18 cellular contexts compared by ENCODE assay signal in genomic region chr16:28298511-28298878, GRCh38. TPM values are rescaled to one million over a fixed set of nuclear protein-coding genes. Genes with fewer than 3 reads are reported as not detected.
DNase-seq lines count a peak whose midpoint lies in the region; ATAC-seq and TF ChIP-seq lines count a peak whose summit lies in the region.
"Had no signal": no experiment of that assay in that cellular context is flagged by ENCODE, and none has a peak within 500 bp of the region (broad histone marks: within the 10 kb centered on the region; RNA-seq: fewer than 3 reads in every experiment).

No MANE protein-coding gene starts in this region.

- H3K27ac ChIP-seq in CD4-positive, alpha-beta T cell (ENCODE audit: low read depth, low read length): no peak overlapping the region
- H3K27ac ChIP-seq: foreskin keratinocyte, KMS-11, neutrophil, right atrium auricular region had no signal

- no peaks in the 10 kb centered on the region for H3K27me3 Mint-ChIP-seq in CD4-positive, alpha-beta T cell
- H3K27me3 Mint-ChIP-seq: activated naive CD8-positive, alpha-beta T cell treated with anti-CD3 and anti-CD28 coated beads, Interleukin-2, amount 50 U/mL, for 24 hours; activated T-cell treated with anti-CD3 and anti-CD28 coated beads, Interleukin-2, amount 50 U/mL, for 24 hours had no signal

- peak overlapping the region; percentile 78 for H3K27ac Mint-ChIP-seq in CD4-positive, alpha-beta T cell
- H3K27ac Mint-ChIP-seq: activated naive CD8-positive, alpha-beta T cell treated with anti-CD3 and anti-CD28 coated beads, Interleukin-2, amount 50 U/mL, for 24 hours had no signal

- H3K4me3 Mint-ChIP-seq in CD4-positive, alpha-beta T cell: peak overlapping the region; percentile 85
- H3K4me3 Mint-ChIP-seq: activated naive CD8-positive, alpha-beta T cell treated with anti-CD3 and anti-CD28 coated beads, Interleukin-2, amount 50 U/mL, for 24 hours; activated T-cell treated with anti-CD3 and anti-CD28 coated beads, Interleukin-2, amount 50 U/mL, for 24 hours had no signal

- CTCF ChIA-PET in CD4-positive, alpha-beta T cell (lab: Charles Lee): interaction anchor here (2.2 kb wide), 1 partner anchor 21 kb away, joined by 7 read pairs; no protein-coding TSS in a partner anchor

- DNase-seq in CD4-positive, alpha-beta T cell: no peak
- DNase-seq in ELF-1 (ENCODE audit: low read depth, low spot score) (peak; percentile 38), NCI-H82 (lab: John Stamatoyannopoulos, UW) (peak; percentile 74), iPS-NIHi7 (ENCODE audit: extremely low spot score) (peak; percentile 67), NOMO-1 treated with DMSO at 0.1 percent for 48 hours (lab: John Stamatoyannopoulos, UW; ENCODE audit: unreplicated experiment) (no peak), T-helper 9 cell (no peak)
- no peak for DNase-seq in stimulated activated naive CD4-positive, alpha-beta T cell (lab: John Stamatoyannopoulos, UW)
- no peak for DNase-seq in activated CD4-positive, alpha-beta T cell treated with anti-CD3 and anti-CD28 coated beads for 48 hours
- DNase-seq: activated CD4-positive, alpha-beta T cell treated with anti-CD3 and anti-CD28 coated beads for 4 hours; activated naive CD8-positive, alpha-beta T cell treated with anti-CD3 and anti-CD28 coated beads, Interleukin-2, amount 50 U/mL, for 24 hours; activated T-cell treated with anti-CD3 and anti-CD28 coated beads, Interleukin-2, amount 50 U/mL, for 24 hours; caudate nucleus; foreskin keratinocyte; NCI-H1436 treated with DMSO at 0.1 percent for 48 hours had no signal

- H3K36me3 Mint-ChIP-seq in CD4-positive, alpha-beta T cell (ENCODE audit: low read depth): peaks cover 35% of the 10 kb centered on the region

- no peak for TF ChIP-seq CTCF in CD4-positive, alpha-beta T cell (IDR thresholded peaks at IDR 0.05)

- H3K9me3 ChIP-seq in CD4-positive, alpha-beta T cell (ENCODE audit: control insufficient read depth, low read length): no peaks in the 10 kb centered on the region
- H3K9me3 ChIP-seq: neutrophil, right atrium auricular region had no signal

- no peak for ATAC-seq in CD4-positive, alpha-beta T cell (ENCODE audit: poor library complexity)
- ATAC-seq: activated naive CD8-positive, alpha-beta T cell treated with anti-CD3 and anti-CD28 coated beads, Interleukin-2, amount 50 U/mL, for 24 hours; foreskin keratinocyte had no signal

- POLR2A ChIA-PET in CD4-positive, alpha-beta T cell (lab: Charles Lee): interaction anchor here (7.4 kb wide), 1 partner anchor 11 kb away, joined by 50 read pairs; no protein-coding TSS in a partner anchor

- intact Hi-C loops in CD4-positive, alpha-beta T cell (cut with DNase I, micrococcal nuclease): no loop called here

- H3K27me3 ChIP-seq in CD4-positive, alpha-beta T cell (ENCODE audit: control insufficient read depth, insufficient read depth, low read length): no peaks in the 10 kb centered on the region
- H3K27me3 ChIP-seq: right atrium auricular region had no signal

- no peaks in the 10 kb centered on the region for H3K9me3 Mint-ChIP-seq in CD4-positive, alpha-beta T cell
- H3K9me3 Mint-ChIP-seq: activated naive CD8-positive, alpha-beta T cell treated with anti-CD3 and anti-CD28 coated beads, Interleukin-2, amount 50 U/mL, for 24 hours; activated T-cell treated with anti-CD3 and anti-CD28 coated beads, Interleukin-2, amount 50 U/mL, for 24 hours had no signal

- peaks cover 69% of the 10 kb centered on the region for H3K4me1 Mint-ChIP-seq in CD4-positive, alpha-beta T cell (ENCODE audit: low read depth)

RNA-seq across cellular contexts. Expression of gene SBK1, which starts 6.2 kb away (rescaled TPM):
- total RNA-seq in CD4-positive, alpha-beta T cell: 10 to 100 TPM; 13.0 to 13.5 TPM
- total RNA-seq: lung microvascular endothelial cell had no signal

Comparison
In these comparisons a context has a peak if more than half of its experiments do, and no peak if none do; other contexts are left out.
1. DNase-seq: peak in ELF-1 (single experiment), NCI-H82 (single experiment) and iPS-NIHi7 (single experiment); none in CD4-positive, alpha-beta T cell (0 of 10), stimulated activated naive CD4-positive, alpha-beta T cell (0 of 6), NOMO-1 treated with DMSO at 0.1 percent for 48 hours (single experiment), T-helper 9 cell (single experiment) and activated CD4-positive, alpha-beta T cell treated with anti-CD3 and anti-CD28 coated beads for 48 hours (single experiment).